ENCODE assay signal across 17 cellular contexts in genomic region chr1:198610362-198610761, GRCh38. TPM values are rescaled to one million over a fixed set of nuclear protein-coding genes. Genes with fewer than 3 reads are reported as not detected.
DNase-seq lines count a peak whose midpoint lies in the region; ATAC-seq and TF ChIP-seq lines count a peak whose summit lies in the region.
"Had no signal": no experiment of that assay in that cellular context is flagged by ENCODE, and none has a peak within 500 bp of the region (broad histone marks: within the 10 kb centered on the region; RNA-seq: fewer than 3 reads in every experiment).

No MANE protein-coding gene starts in this region.

- H3K9ac ChIP-seq in Loucy (ENCODE audit: low read depth, low read length, poor library complexity, severe bottlenecking): no peak overlapping the region

- peaks cover 3% of the 10 kb centered on the region for H3K9me3 Mint-ChIP-seq in activated CD4-positive, alpha-beta T cell treated with anti-CD3 and anti-CD28 coated beads, Interleukin-2, amount 10 ng/mL, durations not matched to agents 24 days and 14 days
- H3K9me3 Mint-ChIP-seq in activated naive CD4-positive, alpha-beta T cell treated with anti-CD3 and anti-CD28 coated beads, Interleukin-2, amount 50 U/mL, for 72 hours: peaks cover 0 to 3% of the 10 kb centered on the region in 2 donors
- no peaks in the 10 kb centered on the region for H3K9me3 Mint-ChIP-seq in natural killer cell treated with Interleukin-12 subunit alpha and Interleukin-12 subunit beta and Interleukin-15 and Interleukin-18, amount 100 ng/mL, for 72 hours

- H3K4me3 ChIP-seq in Loucy (ENCODE audit: low read length, poor library complexity, severe bottlenecking): no peak overlapping the region
- H3K4me3 ChIP-seq: ascending aorta, upper lobe of right lung had no signal

- no peaks in the 10 kb centered on the region for H3K27me3 ChIP-seq in Loucy (ENCODE audit: insufficient read depth, low read length, poor library complexity, severe bottlenecking)
- H3K27me3 ChIP-seq: ascending aorta, upper lobe of right lung had no signal

- no peaks in the 10 kb centered on the region for H4K20me1 ChIP-seq in Loucy (ENCODE audit: insufficient read depth, low read length, poor library complexity, severe bottlenecking)

- peaks cover 41% of the 10 kb centered on the region for H3K4me1 ChIP-seq in Loucy (ENCODE audit: insufficient read depth, low read length, poor library complexity, severe bottlenecking)
- H3K4me1 ChIP-seq: ascending aorta, upper lobe of right lung had no signal

- intact Hi-C loops in activated CD4-positive, alpha-beta T cell treated with anti-CD3 and anti-CD28 coated beads, Interleukin-2, amount 10 ng/mL, durations not matched to agents 24 days and 14 days (cut with micrococcal nuclease): loop anchor here (10.0 kb wide), 1 partner anchor 356 kb away; no protein-coding TSS in a partner anchor

- H3K4me2 ChIP-seq in Loucy (ENCODE audit: low read depth, low read length, poor library complexity, severe bottlenecking): no peak overlapping the region

- H3K27ac Mint-ChIP-seq in activated CD4-positive, alpha-beta T cell treated with anti-CD3 and anti-CD28 coated beads, Interleukin-2, amount 10 ng/mL, durations not matched to agents 24 days and 14 days: peak overlapping the region; percentile 85
- peak overlapping the region; percentile 93 to 98 for H3K27ac Mint-ChIP-seq in activated naive CD4-positive, alpha-beta T cell treated with anti-CD3 and anti-CD28 coated beads, Interleukin-2, amount 50 U/mL, for 72 hours
- H3K27ac Mint-ChIP-seq in natural killer cell treated with Interleukin-12 subunit alpha and Interleukin-12 subunit beta and Interleukin-15 and Interleukin-18, amount 100 ng/mL, for 72 hours: peak overlapping the region; percentile 96 to 100

- no peaks in the 10 kb centered on the region for H3K79me2 ChIP-seq in Loucy (ENCODE audit: insufficient read depth, low read length)

- no peak for DNase-seq in activated CD4-positive, alpha-beta T cell treated with anti-CD3 and anti-CD28 coated beads, Interleukin-2, amount 10 ng/mL, durations not matched to agents 24 days and 14 days
- no peak for DNase-seq in activated CD4-positive, alpha-beta T cell treated with anti-CD3 and anti-CD28 coated beads for 4 hours
- DNase-seq in activated naive CD4-positive, alpha-beta T cell treated with anti-CD3 and anti-CD28 coated beads, Interleukin-2, amount 50 U/mL, for 72 hours (ENCODE audit: low spot score in 2 of 2): no peak
- DNase-seq in natural killer cell treated with Interleukin-12 subunit alpha and Interleukin-12 subunit beta and Interleukin-15 and Interleukin-18, amount 100 ng/mL, for 72 hours (ENCODE audit: low spot score): no peak
- no peak for DNase-seq in DMS153 treated with DMSO at 0.1 percent for 48 hours (lab: John Stamatoyannopoulos, UW; ENCODE audit: unreplicated experiment)
- DNase-seq in NK-92 (lab: John Stamatoyannopoulos, UW; ENCODE audit: unreplicated experiment): no peak
- DNase-seq: activated CD8-positive, alpha-beta memory T cell treated with anti-CD3 and anti-CD28 coated beads, Interleukin-2, amount 50 U/mL, for 48 hours; NCI-H2029 treated with DMSO at 0.1 percent for 48 hours; NCI-H526 treated with DMSO at 0.1 percent for 48 hours; stimulated activated naive CD4-positive, alpha-beta T cell treated with Interleukin-2 at 50 U/mL for 16 hours; SW 1271; upper lobe of right lung; WERI-Rb-1 had no signal

- H2AFZ ChIP-seq in Loucy (ENCODE audit: low read length): peak overlapping the region; percentile 30

- no peaks in the 10 kb centered on the region for H3K27me3 Mint-ChIP-seq in activated CD4-positive, alpha-beta T cell treated with anti-CD3 and anti-CD28 coated beads, Interleukin-2, amount 10 ng/mL, durations not matched to agents 24 days and 14 days
- H3K27me3 Mint-ChIP-seq in natural killer cell treated with Interleukin-12 subunit alpha and Interleukin-12 subunit beta and Interleukin-15 and Interleukin-18, amount 100 ng/mL, for 72 hours: no peaks in the 10 kb centered on the region

- peaks cover 7% of the 10 kb centered on the region for H3K36me3 Mint-ChIP-seq in activated CD4-positive, alpha-beta T cell treated with anti-CD3 and anti-CD28 coated beads, Interleukin-2, amount 10 ng/mL, durations not matched to agents 24 days and 14 days (ENCODE audit: low read depth)
- H3K36me3 Mint-ChIP-seq in activated naive CD4-positive, alpha-beta T cell treated with anti-CD3 and anti-CD28 coated beads, Interleukin-2, amount 50 U/mL, for 72 hours: peaks cover 11 to 18% of the 10 kb centered on the region in 2 donors
- H3K36me3 Mint-ChIP-seq in natural killer cell treated with Interleukin-12 subunit alpha and Interleukin-12 subunit beta and Interleukin-15 and Interleukin-18, amount 100 ng/mL, for 72 hours: peaks cover 7% of the 10 kb centered on the region

- no peaks in the 10 kb centered on the region for H3K9me2 ChIP-seq in Loucy (replicated peaks; ENCODE audit: low read depth, low read length)

- no peaks in the 10 kb centered on the region for H3F3A ChIP-seq in Loucy (ENCODE audit: low read depth)

- no peaks in the 10 kb centered on the region for H3K36me3 ChIP-seq in Loucy (ENCODE audit: insufficient read depth, low read length)
- H3K36me3 ChIP-seq: ascending aorta, upper lobe of right lung, WERI-Rb-1 had no signal

- H3K9me3 ChIP-seq in Loucy (ENCODE audit: insufficient read depth, low read depth, low read length): no peaks in the 10 kb centered on the region
- H3K9me3 ChIP-seq: ascending aorta, upper lobe of right lung had no signal

- ATAC-seq in activated naive CD4-positive, alpha-beta T cell treated with anti-CD3 and anti-CD28 coated beads, Interleukin-2, amount 50 U/mL, for 72 hours: no peak
- ATAC-seq in natural killer cell treated with Interleukin-12 subunit alpha and Interleukin-12 subunit beta and Interleukin-15 and Interleukin-18, amount 100 ng/mL, for 72 hours: no peak
- no peak for ATAC-seq in HG03045 (IDR thresholded peaks at IDR 0.05; ENCODE audit: unreplicated experiment)
- ATAC-seq: upper lobe of right lung had no signal

- no peak for TF ChIP-seq CTCF in Loucy (conservative IDR thresholded peaks at IDR 0.05; ENCODE audit: low read length)

- peaks cover 57% of the 10 kb centered on the region for H3K4me1 Mint-ChIP-seq in activated CD4-positive, alpha-beta T cell treated with anti-CD3 and anti-CD28 coated beads, Interleukin-2, amount 10 ng/mL, durations not matched to agents 24 days and 14 days
- peaks cover 41 to 51% of the 10 kb centered on the region in 2 donors for H3K4me1 Mint-ChIP-seq in natural killer cell treated with Interleukin-12 subunit alpha and Interleukin-12 subunit beta and Interleukin-15 and Interleukin-18, amount 100 ng/mL, for 72 hours (ENCODE audit: low read depth in 2 of 2)

- H3K4me3 Mint-ChIP-seq in activated CD4-positive, alpha-beta T cell treated with anti-CD3 and anti-CD28 coated beads, Interleukin-2, amount 10 ng/mL, durations not matched to agents 24 days and 14 days: peak overlapping the region; percentile 78
- H3K4me3 Mint-ChIP-seq in natural killer cell treated with Interleukin-12 subunit alpha and Interleukin-12 subunit beta and Interleukin-15 and Interleukin-18, amount 100 ng/mL, for 72 hours: peak overlapping the region; percentile 53

RNA-seq across cellular contexts. Expression of gene PTPRC, which starts 28.5 kb away (rescaled TPM):
- total RNA-seq in activated CD4-positive, alpha-beta T cell treated with anti-CD3 and anti-CD28 coated beads, Interleukin-2, amount 10 ng/mL, durations not matched to agents 24 days and 14 days: 436 and 438 TPM in 2 replicates
- total RNA-seq in activated naive CD4-positive, alpha-beta T cell treated with anti-CD3 and anti-CD28 coated beads, Interleukin-2, amount 50 U/mL, for 72 hours: 100 to 1,000 TPM; 433 to 644 TPM
- total RNA-seq in natural killer cell treated with Interleukin-12 subunit alpha and Interleukin-12 subunit beta and Interleukin-15 and Interleukin-18, amount 100 ng/mL, for 72 hours: 100 to 1,000 TPM; 334 to 761 TPM
- total RNA-seq: endothelial cell of umbilical vein had no signal
